Comparison of ENCODE assay signal across 1 cellular context in genomic region chr19:41363753-41364545, GRCh38.
A peak's percentile ranks its signal among the peaks of the same experiment; 100 is the strongest.
TF ChIP-seq lines count a peak whose summit lies in the region.

B9D2 (minus strand) TSS chr19:41364149; CDS start chr19:41363519, 630 bp downstream.

TF ChIP-seq in A549, 52 proteins besides CTCF, POLR2A, EP300 and RAD21 (continued from another document):
- TF ChIP-seq FOSB (CRISPR knock-in tag; IDR thresholded peaks at IDR 0.05), result no peak; the same call in 1 of the 2 replicates
- TF ChIP-seq NFE2L2 (conservative IDR thresholded peaks at IDR 0.05; ENCODE audit: low read length), result no peak
- TF ChIP-seq HOXB5 (CRISPR knock-in tag; IDR thresholded peaks at IDR 0.05), result no peak
- peak; percentile 85; the same call in 1 of the 2 replicates for TF ChIP-seq PHF8 (IDR thresholded peaks at IDR 0.05; ENCODE audit: borderline replicate concordance, low read depth)
- no peak for TF ChIP-seq ELK1 (IDR thresholded peaks at IDR 0.05; ENCODE audit: low read depth, low read length)
- TF ChIP-seq POLR2AphosphoS2 (conservative IDR thresholded peaks at IDR 0.05; ENCODE audit: low read length), result 0 out of 2 replicates have a peak, but pooled peaks have one; percentile 14
- peak; percentile 49 for TF ChIP-seq CHD2 (IDR thresholded peaks at IDR 0.05; ENCODE audit: low read length, partially characterized antibody)
- TF ChIP-seq EHF (CRISPR knock-in tag; IDR thresholded peaks at IDR 0.05), result no peak; the same call in 1 of the 2 replicates
- no peak for TF ChIP-seq RARB (CRISPR knock-in tag; IDR thresholded peaks at IDR 0.05)
- no peak for TF ChIP-seq NPAS2 (CRISPR knock-in tag; IDR thresholded peaks at IDR 0.05; ENCODE audit: borderline replicate concordance)
- peak; percentile 23; the same call in 1 of the 2 replicates for TF ChIP-seq REST (IDR thresholded peaks at IDR 0.05)
- TF ChIP-seq MAZ (IDR thresholded peaks at IDR 0.05; ENCODE audit: borderline replicate concordance, low read depth, low read length), result no peak; the same call in 1 of the 2 replicates
- TF ChIP-seq HMGXB4 (CRISPR knock-in tag; IDR thresholded peaks at IDR 0.05; ENCODE audit: borderline replicate concordance), result no peak
- no peak for TF ChIP-seq JUNB (IDR thresholded peaks at IDR 0.05)
- TF ChIP-seq USF2 (IDR thresholded peaks at IDR 0.05), result no peak
- no peak for TF ChIP-seq CBX8 (IDR thresholded peaks at IDR 0.05)
- TF ChIP-seq ESRRA (IDR thresholded peaks at IDR 0.05; ENCODE audit: borderline replicate concordance, low read length), result no peak; the same call in 1 of the 2 replicates
- TF ChIP-seq ZFP36 (IDR thresholded peaks at IDR 0.05; ENCODE audit: borderline replicate concordance, partially characterized antibody), result no peak
